ENCODE assay signal across 24 cellular contexts in the genomic region with DNA sequence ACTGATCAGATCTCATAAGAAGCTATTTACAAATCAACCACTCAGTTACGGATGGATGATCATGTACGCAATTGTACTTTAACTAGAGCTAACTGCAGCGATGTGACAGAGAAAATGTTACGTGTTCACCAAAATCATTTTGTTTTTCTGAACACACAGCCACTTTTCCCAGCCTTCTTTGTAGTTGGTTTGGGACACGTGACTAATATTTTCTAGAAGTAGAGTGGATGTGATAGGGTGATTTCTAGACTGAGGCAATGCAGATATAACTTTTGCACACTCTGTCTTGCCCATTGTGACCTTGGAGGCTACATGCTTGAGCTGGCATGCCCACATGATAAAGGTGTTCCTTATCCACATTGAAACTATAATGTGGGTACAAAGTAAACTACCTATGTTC. TPM values are rescaled to one million over a fixed set of nuclear protein-coding genes. Genes with fewer than 3 reads are reported as not detected.
"Had no signal": no experiment of that assay in that cellular context is flagged by ENCODE, and none has a peak within 500 bp of the region (broad histone marks: within the 10 kb centered on the region; RNA-seq: fewer than 3 reads in every experiment).

No MANE protein-coding gene starts in this region.

- H3K36me3 ChIP-seq: SJSA1 had no signal

- H3K4me1 ChIP-seq: SJSA1 had no signal

- FAIRE-seq: RCC 7860 had no signal

- H3K27ac ChIP-seq: SJSA1, SK-N-MC had no signal

- H3K9me3 ChIP-seq: SJSA1 had no signal

- H3K4me3 ChIP-seq: SJSA1, SK-N-MC had no signal

- H3K27me3 ChIP-seq: SJSA1 had no signal

- DNase-seq: KBM-7, MV-4-11, NCI-H1048, NCI-H1105 treated with DMSO at 0.1 percent for 48 hours, NCI-H1417 treated with DMSO at 0.1 percent for 48 hours, NCI-H146, NCI-H1694 treated with DMSO at 0.1 percent for 48 hours, NCI-H1930, NCI-H2081, NCI-H2107, NCI-H2227 treated with DMSO at 0.1 percent for 48 hours, NCI-H526, NCI-H774, Right ventricle myocardium superior, RPMI8226, SIG-M5 had no signal

RNA-seq across cellular contexts. Expression of a gene that starts 9.9 kb away (rescaled TPM):
- total RNA-seq: HT-29, NCI-H460, Right ventricle myocardium superior, SJSA1 had no signal
- polyA plus RNA-seq: IgD-negative memory B cell had no signal

RNA-seq across cellular contexts. Expression of a gene that starts 40.2 kb away (rescaled TPM):
- total RNA-seq: HT-29, LHCN-M2, MCF 10A, SJSA1 had no signal
